In genomic region chr5:55324006-55324405, GRCh38 we compare ENCODE assay signal across 27 cellular contexts.
"Had no signal": no experiment of that assay in that cellular context is flagged by ENCODE, and none has a peak within 500 bp of the region (broad histone marks: within the 10 kb centered on the region; RNA-seq: fewer than 3 reads in every experiment).

No MANE protein-coding gene starts in this region.

- H3K27me3 Mint-ChIP-seq: memory B cell; naive B cell; natural killer cell treated with Interleukin-12 subunit alpha and Interleukin-12 subunit beta and Interleukin-15 and Interleukin-18, amount 100 ng/mL, for 72 hours; progenitor cell of endocrine pancreas; stimulated activated naive B cell treated with anti-CD40 and anti-IgM and Interleukin-4, amounts not matched to agents 10 μg/mL and 1 μg/mL and 100 μg/mL, for 72 hours; stimulated activated naive CD8-positive, alpha-beta T cell treated with anti-CD3 and anti-CD28 coated beads, Interleukin-15, Interleukin-2, amounts not matched to agents 100 ng/mL and 50 ng/mL, for 24 hours had no signal

- H3K4me3 Mint-ChIP-seq: immature natural killer cell; memory B cell; mesothelial cell of epicardium; naive B cell; natural killer cell treated with Interleukin-12 subunit alpha and Interleukin-12 subunit beta and Interleukin-15 and Interleukin-18, amount 100 ng/mL, for 72 hours; neural crest cell; stimulated activated naive B cell treated with anti-CD40 and anti-IgM and Interleukin-4, amounts not matched to agents 10 μg/mL and 1 μg/mL and 100 μg/mL, for 72 hours; stimulated activated naive CD8-positive, alpha-beta T cell treated with anti-CD3 and anti-CD28 coated beads, Interleukin-15, Interleukin-2, amounts not matched to agents 100 ng/mL and 50 ng/mL, for 24 hours had no signal

- H2AFZ ChIP-seq: parathyroid adenoma had no signal

- H3K9me3 ChIP-seq: mucosa of descending colon, neutrophil, spleen, thoracic aorta, tibial nerve, upper lobe of left lung had no signal

- H3K4me3 ChIP-seq: dorsolateral prefrontal cortex, lung, mucosa of descending colon, skin epidermis, spleen, thoracic aorta, tibial nerve, upper lobe of left lung had no signal

- H3K9ac ChIP-seq: parathyroid adenoma had no signal

- H3K9me3 Mint-ChIP-seq: immature natural killer cell; memory B cell; mesothelial cell of epicardium; naive B cell; natural killer cell treated with Interleukin-12 subunit alpha and Interleukin-12 subunit beta and Interleukin-15 and Interleukin-18, amount 100 ng/mL, for 72 hours; neural crest cell; stimulated activated naive B cell treated with anti-CD40 and anti-IgM and Interleukin-4, amounts not matched to agents 10 μg/mL and 1 μg/mL and 100 μg/mL, for 72 hours; stimulated activated naive CD8-positive, alpha-beta T cell treated with anti-CD3 and anti-CD28 coated beads, Interleukin-15, Interleukin-2, amounts not matched to agents 100 ng/mL and 50 ng/mL, for 24 hours had no signal

- H3K79me2 ChIP-seq: parathyroid adenoma had no signal

- ATAC-seq: natural killer cell treated with Interleukin-12 subunit alpha and Interleukin-12 subunit beta and Interleukin-15 and Interleukin-18, amount 100 ng/mL, for 72 hours had no signal

- H3K4me1 ChIP-seq: upper lobe of left lung had no signal

- H3K27ac Mint-ChIP-seq: memory B cell; mesothelial cell of epicardium; natural killer cell treated with Interleukin-12 subunit alpha and Interleukin-12 subunit beta and Interleukin-15 and Interleukin-18, amount 100 ng/mL, for 72 hours; progenitor cell of endocrine pancreas; stimulated activated naive B cell treated with anti-CD40 and anti-IgM and Interleukin-4, amounts not matched to agents 10 μg/mL and 1 μg/mL and 100 μg/mL, for 72 hours; stimulated activated naive CD8-positive, alpha-beta T cell treated with anti-CD3 and anti-CD28 coated beads, Interleukin-15, Interleukin-2, amounts not matched to agents 100 ng/mL and 50 ng/mL, for 24 hours had no signal

- FAIRE-seq: colon, frontal cortex, urothelium cell line had no signal

- H3K27ac ChIP-seq: neutrophil, parathyroid adenoma, skin epidermis, spleen, tibial nerve, upper lobe of left lung had no signal

- DNase-seq: dorsolateral prefrontal cortex; effector CD4-positive, alpha-beta T cell; immature natural killer cell; islet precursor cell; left colon; left ventricle myocardium superior; mucosa of descending colon; naive B cell; right cardiac atrium; spleen; stimulated activated naive B cell treated with anti-CD40 and anti-IgM and Interleukin-4, amounts not matched to agents 10 μg/mL and 1 μg/mL and 100 μg/mL, for 72 hours had no signal

- H3K27me3 ChIP-seq: dorsolateral prefrontal cortex, neutrophil, spleen, tibial nerve, upper lobe of left lung had no signal
